ENCODE assay signal across 9 cellular contexts in the genomic region with DNA sequence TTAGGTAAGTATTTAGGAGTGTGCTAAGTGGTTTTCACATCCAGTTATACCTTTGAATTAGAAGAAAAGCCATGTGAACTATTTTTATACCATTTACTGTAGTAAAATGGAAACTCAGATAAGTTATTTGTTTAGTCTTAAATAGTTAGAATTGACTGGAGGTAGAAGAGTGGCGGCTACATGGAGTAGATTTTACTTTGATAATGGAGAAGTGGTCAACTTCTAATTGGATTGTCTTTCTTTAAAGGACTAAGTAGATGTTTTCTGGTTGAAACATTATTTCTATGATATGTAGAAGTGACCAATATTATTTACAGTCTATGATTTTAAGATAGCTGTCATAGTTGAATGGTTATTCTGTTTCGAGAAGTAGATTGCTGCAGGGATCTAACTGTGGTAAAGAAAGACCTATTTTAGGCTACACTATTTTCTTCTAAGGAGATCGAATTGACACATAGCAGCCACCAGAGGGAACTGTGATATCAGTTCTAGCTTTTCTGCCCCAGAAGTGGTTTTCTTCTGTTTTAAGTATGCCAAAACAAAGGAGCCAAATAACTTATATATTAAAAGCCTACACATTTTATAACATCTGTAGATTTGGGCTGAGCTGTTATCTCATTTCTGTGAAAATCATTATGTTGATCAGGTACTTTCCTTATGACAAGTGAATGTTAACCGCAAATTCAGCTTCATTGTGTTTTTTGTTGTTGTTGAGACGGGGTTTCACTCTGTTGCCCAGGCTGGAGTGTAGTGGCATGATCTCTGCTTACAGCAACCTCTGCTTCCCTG. TPM values are rescaled to one million over a fixed set of nuclear protein-coding genes. Genes with fewer than 3 reads are reported as not detected.
DNase-seq lines count a peak whose midpoint lies in the region; ATAC-seq, FAIRE-seq and TF ChIP-seq lines count a peak whose summit lies in the region.
"Had no signal": no experiment of that assay in that cellular context is flagged by ENCODE, and none has a peak within 500 bp of the region (broad histone marks: within the 10 kb centered on the region; RNA-seq: fewer than 3 reads in every experiment).

No MANE protein-coding gene starts in this region.

- ATAC-seq in Right ventricle myocardium inferior (no peak), lower lobe of right lung (peak; percentile 47 to 73), GM21367 (IDR thresholded peaks at IDR 0.05; ENCODE audit: unreplicated experiment) (no peak)

- no peaks in the 10 kb centered on the region for H3K9me3 ChIP-seq in cardiac muscle cell (ENCODE audit: low read depth)
- H3K9me3 ChIP-seq in lower lobe of right lung: no peaks in the 10 kb centered on the region

- H3K27ac ChIP-seq in cardiac muscle cell: peak overlapping the region; percentile 59
- H3K27ac ChIP-seq in lower lobe of right lung: no peak overlapping the region

- H3K4me1 ChIP-seq in cardiac muscle cell (ENCODE audit: low read depth) (peaks cover 10% of the 10 kb centered on the region), lower lobe of right lung (peaks cover 11% of the 10 kb centered on the region)

- no peak for FAIRE-seq in bronchial epithelial cell (lab: Jason Lieb, UNC)
- FAIRE-seq: frontal cortex had no signal

- H3K36me3 ChIP-seq in cardiac muscle cell: no peaks in the 10 kb centered on the region
- H3K36me3 ChIP-seq in bronchial epithelial cell (ENCODE audit: control insufficient read depth, insufficient read depth, low read length): peaks cover 1% of the 10 kb centered on the region
- peaks cover 5% of the 10 kb centered on the region for H3K36me3 ChIP-seq in lower lobe of right lung

- H3K27me3 ChIP-seq in cardiac muscle cell (no peaks in the 10 kb centered on the region), bronchial epithelial cell (ENCODE audit: control insufficient read depth, insufficient read depth, low read length) (no peaks in the 10 kb centered on the region), lower lobe of right lung (ENCODE audit: low read depth) (no peaks in the 10 kb centered on the region)

- intact Hi-C loops in Right ventricle myocardium inferior (cut with DNase I): loop anchor here (5.0 kb wide), 1 partner anchor 178 kb away; a partner anchor contains a TSS
- intact Hi-C loops in lower lobe of right lung (cut with DNase I): no loop called here

- DNase-seq in cardiac muscle cell (ENCODE audit: low read depth in 1 of 2, low spot score in 1 of 2) (peak; percentile 63 to 66), Right ventricle myocardium inferior (ENCODE audit: missing footprints) (no peak), HFF-Myc (ENCODE audit: extremely low read depth, low read depth) (peak; percentile 24), MV-4-11 (lab: John Stamatoyannopoulos, UW) (peak; percentile 62), bronchial epithelial cell (ENCODE audit: low read depth) (peak; percentile 26), lower lobe of right lung (no peak), NCI-H345 (lab: John Stamatoyannopoulos, UW) (no peak)

- no peak overlapping the region for H3K4me3 ChIP-seq in cardiac muscle cell
- H3K4me3 ChIP-seq in HFF-Myc (replicated peaks; ENCODE audit: low read depth, low read length): no peak overlapping the region
- H3K4me3 ChIP-seq in bronchial epithelial cell (ENCODE audit: low read depth, low read length): no peak overlapping the region
- H3K4me3 ChIP-seq in lower lobe of right lung: no peak overlapping the region

- TF ChIP-seq CTCF in cardiac muscle cell (IDR thresholded peaks at IDR 0.05; ENCODE audit: low read depth, low read length): peak; percentile 68
- peak; percentile 59 for TF ChIP-seq CTCF in HFF-Myc (IDR thresholded peaks at IDR 0.05; ENCODE audit: low read depth, low read length, missing control alignments)
- TF ChIP-seq CTCF in bronchial epithelial cell (IDR thresholded peaks at IDR 0.05; ENCODE audit: insufficient read depth, low read length, severe bottlenecking): peak; percentile 41
- TF ChIP-seq CTCF in lower lobe of right lung (IDR thresholded peaks at IDR 0.05): peak; percentile 49

RNA-seq across cellular contexts. Expression of a gene that starts 26.1 kb away (rescaled TPM):
- total RNA-seq in cardiac muscle cell (53.9 and 82.1 TPM in 2 replicates), Right ventricle myocardium inferior (50.3 TPM), bronchial epithelial cell (61.1 and 71.2 TPM in 2 replicates), lower lobe of right lung (71.5 TPM)
- polyA plus RNA-seq in cardiac muscle cell: 42.5 and 59.4 TPM in 2 replicates

Comparison
In these comparisons a context has a peak if more than half of its experiments do, and no peak if none do; other contexts are left out.
1. DNase-seq: peak in cardiac muscle cell (2 of 2), HFF-Myc (single experiment), MV-4-11 (single experiment) and bronchial epithelial cell (single experiment); none in Right ventricle myocardium inferior (single experiment), lower lobe of right lung (single experiment) and NCI-H345 (single experiment).
2. ATAC-seq: peak in lower lobe of right lung (2 of 2); none in Right ventricle myocardium inferior (single experiment) and GM21367 (single experiment).
3. Peak in every context shown above with its lines, with median percentiles within 50 percentile points of each other: CTCF ChIP-seq.